In genomic region chr17:76005263-76006149, GRCh38 we compare ENCODE assay signal across 8 cellular contexts. TPM values are rescaled to one million over a fixed set of nuclear protein-coding genes. Genes with fewer than 3 reads are reported as not detected.
A peak's percentile ranks its signal among the peaks of the same experiment; 100 is the strongest.
DNase-seq lines count a peak whose midpoint lies in the region; ATAC-seq and TF ChIP-seq lines count a peak whose summit lies in the region.

No MANE protein-coding gene starts in this region.

- CTCF ChIA-PET in HCT116 (lab: Charles Lee): interaction anchor here (0.7 to 7.1 kb wide), 13 partner anchors 9 to 274 kb away, joined by 3 to 68 read pairs (median 3); partner anchors contain the start of gene MRPL38

- H3K27ac ChIP-seq in HCT116 (ENCODE audit: low read depth, low read length) (peak overlapping the region; percentile 16; the same call in 1 of the 2 replicates), dorsolateral prefrontal cortex (peak overlapping the region in 39 of 59 donors; percentile 2 to 73 (median 49)), mesodermal cell (ENCODE audit: low read depth, low read length, severe bottlenecking) (peak overlapping the region; percentile 32)

- RAD21 ChIA-PET in HCT116 (lab: Charles Lee; ENCODE audit: low non-redundant PET in 1 of 2, low total read pairs in 2 of 2, uncharacterized antibody in 2 of 2, unreplicated experiment in 2 of 2): interaction anchor here (0.6 to 1.9 kb wide), 3 partner anchors 99 to 100 kb away, joined by 3 to 7 read pairs (median 5); partner anchors contain the start of gene MRPL38 (in 1 of the 2)

- no peaks in the 10 kb centered on the region for H4K20me1 ChIP-seq in HCT116 (ENCODE audit: insufficient read depth)

- H3K4me2 ChIP-seq in HCT116 (ENCODE audit: low read length): no peak overlapping the region

- peaks cover 0 to 16% of the 10 kb centered on the region in 2 experiments; a peak in 2 of 4 replicates for H3K4me1 ChIP-seq in HCT116 (ENCODE audit: control insufficient read depth in 1 of 2, insufficient read depth in 2 of 2, low read length in 2 of 2)
- peaks cover 9% of the 10 kb centered on the region for H3K4me1 ChIP-seq in mesodermal cell (ENCODE audit: control insufficient read depth, insufficient read depth, low read length, poor library complexity, severe bottlenecking)

- H3K27me3 ChIP-seq in HCT116 (ENCODE audit: insufficient read depth, low read length) (no peaks in the 10 kb centered on the region), dorsolateral prefrontal cortex (no peaks in the 10 kb centered on the region)

- H3K36me3 ChIP-seq in HCT116 (ENCODE audit: control insufficient read depth in 1 of 2, insufficient read depth in 2 of 2, low read length in 2 of 2) (peaks cover 15 to 16% of the 10 kb centered on the region in 2 experiments; a peak in 2 of 4 replicates), mesodermal cell (ENCODE audit: control insufficient read depth, insufficient read depth, low read length) (no peaks in the 10 kb centered on the region)

- intact Hi-C loops in HCT116 (cut with micrococcal nuclease): loop anchor here (1.0 kb wide), 1 partner anchor 100 kb away; no protein-coding TSS in a partner anchor
- intact Hi-C loops in dorsolateral prefrontal cortex (cut with DNase I): loop anchor here (1.0 to 2.0 kb wide), 2 partner anchors 100 to 101 kb away; partner anchors contain the start of gene MRPL38 (in 1 of the 2)

- POLR2A ChIA-PET in HCT116 (lab: Charles Lee): interaction anchor here (1.4 kb wide), 1 partner anchor 100 kb away, joined by 6 read pairs; the partner anchor contains the start of gene MRPL38

- TF ChIP-seq POLR2A in HCT116 (IDR thresholded peaks at IDR 0.05; ENCODE audit: borderline replicate concordance, extremely low read depth, insufficient read depth, insufficient read length): no peak

- 70 to 73% methylated on average over 12 to 16 of the region's 16 CpGs for WGBS in mesodermal cell (ENCODE audit: insufficient coverage in 2 of 2), 2 experiments

- BruUV-seq in HCT116 (replicated peaks; lab: Mats Ljungman, UMichigan): no TSS peak

- peak; percentile 84 for DNase-seq in AG20443 (ENCODE audit: low spot score)
- DNase-seq in HCT116 (ENCODE audit: low read depth, low spot score): peak; percentile 56
- peak; percentile 53 for DNase-seq in NCI-H526 treated with DMSO at 0.1 percent for 48 hours (lab: John Stamatoyannopoulos, UW)
- peak; percentile 77 to 82 for DNase-seq in activated CD4-positive, alpha-beta T cell treated with anti-CD3 and anti-CD28 coated beads, Interleukin-2, amount 50 U/mL, for 4 hours
- DNase-seq in dorsolateral prefrontal cortex: peak in 8 of 10 donors; percentile 41 to 70 (median 66)
- peak; percentile 72 to 76 for DNase-seq in stimulated activated CD8-positive, alpha-beta memory T cell treated with anti-CD3 and anti-CD28 coated beads, Interleukin-4, amount 100 ng/mL, for 1 hour (ENCODE audit: low read depth in 2 of 2, low spot score in 1 of 2)

- H3K79me2 ChIP-seq in HCT116 (ENCODE audit: insufficient read depth, low read length): no peaks in the 10 kb centered on the region

- no peaks in the 10 kb centered on the region for H3K9me3 ChIP-seq in HCT116 (ENCODE audit: control insufficient read depth in 1 of 2, insufficient read depth in 1 of 2, low read depth in 1 of 2, low read length in 2 of 2)
- H3K9me3 ChIP-seq in mesodermal cell (ENCODE audit: control insufficient read depth, low read length): no peaks in the 10 kb centered on the region

- peak; percentile 97 for TF ChIP-seq RAD21 in HCT116 (IDR thresholded peaks at IDR 0.05; ENCODE audit: low read depth)

- peak; percentile 82 for ATAC-seq in HCT116
- ATAC-seq in GM19455 (IDR thresholded peaks at IDR 0.05; ENCODE audit: unreplicated experiment): no peak

- no peak overlapping the region for H3K9ac ChIP-seq in HCT116 (ENCODE audit: low read length)

- no peaks in the 10 kb centered on the region for H3K9me2 ChIP-seq in HCT116 (ENCODE audit: insufficient read depth)

- TF ChIP-seq CTCF in HCT116 (IDR thresholded peaks at IDR 0.05 in 2 of 3, conservative IDR thresholded peaks at IDR 0.05 in 1 of 3; ENCODE audit: borderline replicate concordance in 1 of 3, insufficient read depth in 1 of 3, low read depth in 2 of 3, low read length in 2 of 3): peak; percentile 70 to 99 (median 92)
- TF ChIP-seq CTCF in dorsolateral prefrontal cortex (IDR thresholded peaks at IDR 0.05 in 54 of 56, conservative IDR thresholded peaks at IDR 0.05 in 2 of 56; ENCODE audit: low read depth in 1 of 56, partially characterized antibody in 56 of 56): peak; percentile 60 to 88 (median 77)

- no peak overlapping the region for H3K4me3 ChIP-seq in HCT116 (replicated peaks in 1 of 2; ENCODE audit: low read depth in 1 of 2, low read length in 2 of 2)
- H3K4me3 ChIP-seq in dorsolateral prefrontal cortex: no peak overlapping the region
- H3K4me3 ChIP-seq in mesodermal cell (ENCODE audit: extremely low read depth, insufficient read depth, low read length, poor library complexity, severe bottlenecking): no peak overlapping the region

- H2AFZ ChIP-seq in HCT116 (ENCODE audit: low read depth, low read length, poor library complexity, severe bottlenecking): no peak overlapping the region

TF ChIP-seq in HCT116, 20 proteins besides CTCF, POLR2A, EP300 and RAD21:
- TF ChIP-seq YY1 (IDR thresholded peaks at IDR 0.05; ENCODE audit: extremely low read depth, insufficient replicate concordance, low read depth, low read length) (no peak), POLR2AphosphoS5 (IDR thresholded peaks at IDR 0.05; ENCODE audit: low read depth, low read length) (peak; percentile 53)

RNA-seq across cellular contexts. Expression of gene CDK3, which starts 4.9 kb away (rescaled TPM):
- total RNA-seq in HCT116 (2021; ENCODE audit: unreplicated experiment) (7.1 TPM), dorsolateral prefrontal cortex (10 to 100 TPM in 5 of 120 experiments, 1 to 10 TPM in 115; 1.2 to 13.2 (median 5.7) TPM)
- polyA plus RNA-seq in HCT116 (2012): 6.4 and 6.9 TPM in 2 replicates
- 9.5 TPM for polyA plus RNA-seq in mesodermal cell (2013, experiment 1 of 2)
- polyA plus RNA-seq in mesodermal cell (2013, experiment 2 of 2): 6.7 TPM

RNA-seq across cellular contexts. Expression of gene EVPL, which starts 21.6 kb away (rescaled TPM):
- total RNA-seq in HCT116 (2021; ENCODE audit: unreplicated experiment) (58.0 TPM), dorsolateral prefrontal cortex (1 to 10 TPM in 48 of 120 experiments, under 1 TPM in 72; 0.12 to 6.3 (median 0.82) TPM)
- polyA plus RNA-seq in HCT116 (2012): 38.3 and 41.0 TPM in 2 replicates
- polyA plus RNA-seq in mesodermal cell (2013, experiment 1 of 2): not detected
- not detected for polyA plus RNA-seq in mesodermal cell (2013, experiment 2 of 2)

RNA-seq across cellular contexts. Expression of gene TEN1, which starts 26.5 kb away (rescaled TPM):
- 18.5 TPM for total RNA-seq in HCT116 (2021; ENCODE audit: unreplicated experiment)
- polyA plus RNA-seq in HCT116 (2012): 19.3 and 22.6 TPM in 2 replicates
- 10 to 100 TPM in 47 of 120 experiments, 1 to 10 TPM in 73; 4.0 to 20.6 (median 9.1) TPM for total RNA-seq in dorsolateral prefrontal cortex
- 11.9 TPM for polyA plus RNA-seq in mesodermal cell (2013, experiment 1 of 2)
- 7.2 TPM for polyA plus RNA-seq in mesodermal cell (2013, experiment 2 of 2)

RNA-seq across cellular contexts. Expression of gene ACOX1, which starts 26.5 kb away (rescaled TPM):
- total RNA-seq in HCT116 (2021; ENCODE audit: unreplicated experiment): 50.2 TPM
- 25.1 and 34.4 TPM in 2 replicates for polyA plus RNA-seq in HCT116 (2012)
- total RNA-seq in dorsolateral prefrontal cortex: 10 to 100 TPM; 34.9 to 82.1 (median 62.5) TPM
- polyA plus RNA-seq in mesodermal cell (2013, experiment 1 of 2): 17.0 TPM
- 13.8 TPM for polyA plus RNA-seq in mesodermal cell (2013, experiment 2 of 2)
